Comparison of ENCODE assay signal across 15 cellular contexts in the genomic region with DNA sequence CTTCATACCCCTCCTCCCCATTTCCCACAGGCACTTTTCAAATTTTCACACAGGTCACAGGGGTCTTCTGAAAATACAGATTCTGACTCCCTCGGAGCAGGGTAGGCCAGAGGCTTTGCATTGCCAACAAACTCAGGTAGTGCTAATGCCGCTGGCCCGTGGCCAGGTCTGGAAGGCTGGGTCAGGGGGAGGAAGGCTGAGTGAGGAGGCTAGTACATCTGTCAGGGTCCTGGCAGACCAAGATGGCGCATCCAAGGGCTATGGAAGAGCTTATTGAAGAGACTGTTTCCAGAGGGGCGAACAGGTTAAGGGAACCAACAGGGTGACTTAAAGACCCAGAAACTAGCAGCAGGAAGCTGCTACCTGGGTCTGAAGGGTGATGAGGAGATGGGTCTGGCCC.
A peak's percentile ranks its signal among the peaks of the same experiment; 100 is the strongest.
DNase-seq lines count a peak whose midpoint lies in the region; ATAC-seq and TF ChIP-seq lines count a peak whose summit lies in the region.
"Had no signal": no experiment of that assay in that cellular context is flagged by ENCODE, and none has a peak within 500 bp of the region (broad histone marks: within the 10 kb centered on the region; RNA-seq: fewer than 3 reads in every experiment).

No MANE protein-coding gene starts in this region.

- ATAC-seq in central memory CD8-positive, alpha-beta T cell (replicated peaks; ENCODE audit: extremely low read depth, poor library complexity, severe bottlenecking): no peak
- ATAC-seq in natural killer cell (no peak), T-cell (replicated peaks in 1 of 4) (no peak)
- ATAC-seq: A549, GM23338 had no signal

- intact Hi-C loops in natural killer cell (cut with micrococcal nuclease): loop anchor here (5.0 to 10.0 kb wide), 4 partner anchors 67 to 620 kb away; no protein-coding TSS in a partner anchor

- H3K9me3 Mint-ChIP-seq in central memory CD8-positive, alpha-beta T cell: no peaks in the 10 kb centered on the region
- H3K9me3 Mint-ChIP-seq in natural killer cell (no peaks in the 10 kb centered on the region), T-cell (no peaks in the 10 kb centered on the region)
- H3K9me3 Mint-ChIP-seq: CD4-positive, alpha-beta T cell; GM23338 had no signal

- peaks cover 30% of the 10 kb centered on the region for H3K4me1 Mint-ChIP-seq in central memory CD8-positive, alpha-beta T cell
- H3K4me1 Mint-ChIP-seq in natural killer cell (peaks cover 48 to 82% of the 10 kb centered on the region in 2 donors), T-cell (peaks cover 0 to 12% (median 0%) of the 10 kb centered on the region in 3 donors)
- H3K4me1 Mint-ChIP-seq: GM23338 had no signal

- POLR2A ChIA-PET in T-cell (lab: Charles Lee): no interaction called here

- no peaks in the 10 kb centered on the region for H3K36me3 Mint-ChIP-seq in central memory CD8-positive, alpha-beta T cell (ENCODE audit: insufficient read depth)
- H3K36me3 Mint-ChIP-seq in natural killer cell: no peaks in the 10 kb centered on the region
- H3K36me3 Mint-ChIP-seq in T-cell: no peaks in the 10 kb centered on the region

- TF ChIP-seq CTCF in natural killer cell (IDR thresholded peaks at IDR 0.05): no peak

- H3K27ac Mint-ChIP-seq in central memory CD8-positive, alpha-beta T cell (ENCODE audit: low read depth): peak overlapping the region; percentile 90
- H3K27ac Mint-ChIP-seq in natural killer cell: peak overlapping the region; percentile 94 to 97
- H3K27ac Mint-ChIP-seq in T-cell: no peak overlapping the region
- H3K27ac Mint-ChIP-seq: CD4-positive, alpha-beta T cell; GM23338 had no signal

- H3K27me3 Mint-ChIP-seq in central memory CD8-positive, alpha-beta T cell: no peaks in the 10 kb centered on the region
- H3K27me3 Mint-ChIP-seq in natural killer cell (ENCODE audit: low read depth in 2 of 2): no peaks in the 10 kb centered on the region
- no peaks in the 10 kb centered on the region for H3K27me3 Mint-ChIP-seq in T-cell
- H3K27me3 Mint-ChIP-seq: CD4-positive, alpha-beta T cell had no signal

- CTCF ChIA-PET in T-cell (lab: Charles Lee): no interaction called here

- DNase-seq in activated CD8-positive, alpha-beta memory T cell treated with anti-CD3 and anti-CD28 coated beads for 24 hours: peak; percentile 52
- no peak for DNase-seq in activated CD8-positive, alpha-beta memory T cell treated with anti-CD3 and anti-CD28 coated beads, Interleukin-2, amount 50 U/mL, for 48 hours
- no peak for DNase-seq in central memory CD8-positive, alpha-beta T cell (ENCODE audit: low spot score in 2 of 2)
- no peak for DNase-seq in natural killer cell
- DNase-seq in cortex of kidney (lab: John Stamatoyannopoulos, UW): no peak
- DNase-seq in T-cell: no peak
- no peak for DNase-seq in NCI-H1694 (lab: John Stamatoyannopoulos, UW)
- DNase-seq: AML-193; CD4-positive, alpha-beta T cell; DMS79 treated with DMSO at 0.1 percent for 48 hours; GF-D8; HCEC 1CT; IMR-90 had no signal

- H3K4me3 Mint-ChIP-seq in central memory CD8-positive, alpha-beta T cell: no peak overlapping the region
- H3K4me3 Mint-ChIP-seq in natural killer cell (peak overlapping the region; percentile 31), T-cell (no peak overlapping the region)
- H3K4me3 Mint-ChIP-seq: CD4-positive, alpha-beta T cell; GM23338 had no signal

Comparison
In these comparisons a context has a peak if more than half of its experiments do, and no peak if none do; other contexts are left out.
1. H3K27ac Mint-ChIP-seq: peak in central memory CD8-positive, alpha-beta T cell (single experiment) and natural killer cell (2 of 2); none in T-cell (0 of 2).